In genomic region chr2:9142551-9143263, GRCh38 we compare ENCODE assay signal across 1 cellular context.
TF ChIP-seq lines count a peak whose summit lies in the region.

No MANE protein-coding gene starts in this region.

TF ChIP-seq in K562, 482 proteins besides CTCF, POLR2A, EP300 and RAD21 (continued from another document and continues in another):
- TF ChIP-seq ATF3 (IDR thresholded peaks at IDR 0.05) (peak; percentile 38; the same call in 1 of the 2 replicates), ATF3 (CRISPR knock-in tag; conservative IDR thresholded peaks at IDR 0.05) (peak; percentile 75; the same call in 1 of the 2 replicates), RREB1 (CRISPR knock-in tag; IDR thresholded peaks at IDR 0.05) (no peak), KAT7 (CRISPR knock-in tag; IDR thresholded peaks at IDR 0.05; ENCODE audit: borderline replicate concordance) (peak; percentile 95; the same call in 1 of the 2 replicates), HMGN3 (IDR thresholded peaks at IDR 0.05; ENCODE audit: borderline replicate concordance, extremely low read depth, insufficient read length, low read depth, low read length) (peak; percentile 43), EGR1 (conservative IDR thresholded peaks at IDR 0.05) (peak; percentile 62), TAL1 (IDR thresholded peaks at IDR 0.05) (peak; percentile 51; the same call in 1 of the 2 replicates), ATF7 (IDR thresholded peaks at IDR 0.05) (peak; percentile 69; the same call in 1 of the 2 replicates), CREB3L1 (IDR thresholded peaks at IDR 0.05; ENCODE audit: borderline replicate concordance, low read depth) (0 out of 2 replicates have a peak, but pooled peaks have one; percentile 42), ARID2 (IDR thresholded peaks at IDR 0.05) (peak; percentile 93), ZNF12 (CRISPR knock-in tag; IDR thresholded peaks at IDR 0.05) (0 out of 2 replicates have a peak, but pooled peaks have one; percentile 27), LCOR (CRISPR knock-in tag; IDR thresholded peaks at IDR 0.05) (peak; percentile 95), MTA3 (IDR thresholded peaks at IDR 0.05; ENCODE audit: borderline replicate concordance) (peak; percentile 55; the same call in 1 of the 2 replicates), NR2C1 (IDR thresholded peaks at IDR 0.05) (0 out of 2 replicates have a peak, but pooled peaks have one; percentile 37), NR2C1 (tag; IDR thresholded peaks at IDR 0.05) (no peak), MAX (CRISPR knock-in tag; IDR thresholded peaks at IDR 0.05) (peak; percentile 96), BHLHE40 (IDR thresholded peaks at IDR 0.05; ENCODE audit: low read length) (peak; percentile 67), ZNF347 (CRISPR knock-in tag; IDR thresholded peaks at IDR 0.05; ENCODE audit: low read depth) (no peak), XRCC5 (IDR thresholded peaks at IDR 0.05; ENCODE audit: low read depth, low read length) (no peak), ZEB2 (IDR thresholded peaks at IDR 0.05) (0 out of 2 replicates have a peak, but pooled peaks have one; percentile 32), STAG1 (CRISPR knock-in tag; IDR thresholded peaks at IDR 0.05; ENCODE audit: borderline replicate concordance) (peak; percentile 99), DPF2 (IDR thresholded peaks at IDR 0.05) (peak; percentile 53; the same call in 1 of the 2 replicates), ZNF609 (CRISPR knock-in tag; IDR thresholded peaks at IDR 0.05; ENCODE audit: borderline replicate concordance) (no peak), ZNF324 (CRISPR knock-in tag; IDR thresholded peaks at IDR 0.05) (no peak), HIVEP1 (CRISPR knock-in tag; IDR thresholded peaks at IDR 0.05) (peak; percentile 47; the same call in 1 of the 2 replicates), ZBTB12 (CRISPR knock-in tag; IDR thresholded peaks at IDR 0.05) (no peak), SMAD4 (CRISPR knock-in tag; conservative IDR thresholded peaks at IDR 0.05) (peak; percentile 68), ZNF384 (IDR thresholded peaks at IDR 0.05; ENCODE audit: low read depth, low read length) (0 out of 2 replicates have a peak, but pooled peaks have one; percentile 46), ETS1 (conservative IDR thresholded peaks at IDR 0.05; ENCODE audit: control insufficient read depth, low read depth, low read length) (0 out of 2 replicates have a peak, but pooled peaks have one; percentile 42), ZNF717 (CRISPR knock-in tag; IDR thresholded peaks at IDR 0.05) (no peak), FOSL1 (tag; conservative IDR thresholded peaks at IDR 0.05) (peak; percentile 89), RFX7 (CRISPR knock-in tag; IDR thresholded peaks at IDR 0.05) (no peak), PML (IDR thresholded peaks at IDR 0.05; ENCODE audit: low read length) (no peak), NCOA2 (IDR thresholded peaks at IDR 0.05; ENCODE audit: partially characterized antibody in 2 of 2) (peak in 1 of 2 experiments; percentile 87), ZNF174 (CRISPR knock-in tag; IDR thresholded peaks at IDR 0.05) (no peak), CREM (IDR thresholded peaks at IDR 0.05; ENCODE audit: low read depth) (peak; percentile 53), LEF1 (IDR thresholded peaks at IDR 0.05) (no peak), ZBTB11 (CRISPR knock-in tag; IDR thresholded peaks at IDR 0.05) (0 out of 6 replicates have a peak, but pooled peaks of 1 of the 3 experiments have one; percentile 24), STAT5B (CRISPR knock-in tag; IDR thresholded peaks at IDR 0.05) (no peak), ATF1 (CRISPR knock-in tag; IDR thresholded peaks at IDR 0.05) (no peak), ATF1 (tag; IDR thresholded peaks at IDR 0.05) (peak; percentile 76), MYC (IDR thresholded peaks at IDR 0.05; ENCODE audit: low read depth, low read length) (peak; percentile 75), MYC (CRISPR knock-in tag; IDR thresholded peaks at IDR 0.05; ENCODE audit: borderline replicate concordance, low read depth) (no peak), C11orf30 (IDR thresholded peaks at IDR 0.05; ENCODE audit: low read depth) (no peak), NFXL1 (CRISPR knock-in tag; IDR thresholded peaks at IDR 0.05) (no peak), CTBP1 (IDR thresholded peaks at IDR 0.05; ENCODE audit: borderline replicate concordance) (peak; percentile 97), ESRRB (CRISPR knock-in tag; IDR thresholded peaks at IDR 0.05; ENCODE audit: borderline replicate concordance) (no peak), SIN3A (IDR thresholded peaks at IDR 0.05; ENCODE audit: borderline replicate concordance in 2 of 2, control insufficient read depth in 1 of 2, low read depth in 2 of 2, low read length in 2 of 2) (peak in 1 of 2 experiments; percentile 36; a peak in 1 of 4 replicates), TRIM24 (IDR thresholded peaks at IDR 0.05) (no peak; a peak in 1 of 4 replicates)
